Comparison of ENCODE assay signal across 19 cellular contexts in the genomic region with DNA sequence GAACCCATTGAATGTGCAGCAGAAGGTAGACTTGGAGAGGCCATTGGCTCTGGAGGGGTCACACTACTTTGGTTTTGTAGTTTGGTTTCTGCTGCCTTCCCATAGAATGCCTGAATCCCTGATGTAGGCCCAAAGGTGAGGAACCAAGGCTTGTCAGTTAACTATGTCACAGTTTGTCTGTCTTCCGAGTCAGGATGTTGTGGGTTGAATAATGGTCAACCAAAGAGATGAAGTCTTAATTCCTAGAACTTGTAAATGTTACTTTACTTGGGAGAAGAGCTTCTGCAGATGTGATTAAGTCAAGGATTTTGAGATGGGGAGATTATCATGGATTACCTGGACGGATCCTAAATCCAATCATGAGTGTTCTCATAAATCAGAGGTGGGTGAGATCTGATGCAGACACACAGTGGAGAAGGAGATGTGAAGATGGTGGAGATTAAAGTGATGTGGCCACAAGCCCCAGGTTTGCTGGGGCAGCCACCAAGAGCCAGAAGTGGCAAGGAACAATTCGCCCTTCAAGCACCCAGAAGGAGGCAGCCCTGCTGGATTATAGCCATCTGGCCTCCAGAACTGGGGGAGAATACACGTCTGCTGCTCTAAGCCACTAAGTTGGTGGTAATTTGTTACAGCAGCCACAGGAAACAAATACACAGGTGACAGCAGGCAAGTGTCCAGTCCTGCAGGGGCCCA. TPM values are rescaled to one million over a fixed set of nuclear protein-coding genes. Genes with fewer than 3 reads are reported as not detected.
DNase-seq lines count a peak whose midpoint lies in the region; ATAC-seq, FAIRE-seq and TF ChIP-seq lines count a peak whose summit lies in the region.
"Had no signal": no experiment of that assay in that cellular context is flagged by ENCODE, and none has a peak within 500 bp of the region (broad histone marks: within the 10 kb centered on the region; RNA-seq: fewer than 3 reads in every experiment).

No MANE protein-coding gene starts in this region.

- TF ChIP-seq POLR2A in GM12891 (IDR thresholded peaks at IDR 0.05; ENCODE audit: low read depth, low read length): no peak

- peak overlapping the region; percentile 39 for H3K4me3 Mint-ChIP-seq in activated T-helper 1 cell treated with anti-CD3 and anti-CD28 coated beads, Interleukin-12 subunit alpha, Interleukin-12 subunit beta, Interleukin-2, Interleukin-4 antibody, amounts not matched to agents 30 ng/mL and 10 ng/mL and 1 ng/mL, durations not matched to agents 14 hours and 24 hours and 36 hours

- intact Hi-C loops in activated T-helper 1 cell treated with anti-CD3 and anti-CD28 coated beads, Interleukin-12 subunit alpha, Interleukin-12 subunit beta, Interleukin-2, Interleukin-4 antibody, amounts not matched to agents 30 ng/mL and 10 ng/mL and 1 ng/mL, durations not matched to agents 14 hours and 24 hours and 36 hours (cut with micrococcal nuclease): no loop called here

- FAIRE-seq in GM12891 (lab: Jason Lieb, UNC) (peak; percentile 51), RCC 7860 (lab: Jason Lieb, UNC) (no peak)

- DNase-seq in GM12891 (ENCODE audit: insufficient read length, low spot score) (no peak), inferior parietal cortex (ENCODE audit: extremely low spot score) (no peak), RCC 7860 (ENCODE audit: low spot score) (no peak)
- no peak for DNase-seq in activated T-helper 1 cell treated with anti-CD3 and anti-CD28 coated beads, Interleukin-12 subunit alpha, Interleukin-12 subunit beta, Interleukin-2, Interleukin-4 antibody, amounts not matched to agents 30 ng/mL and 10 ng/mL and 1 ng/mL, durations not matched to agents 14 hours and 24 hours and 36 hours (ENCODE audit: low spot score)
- DNase-seq: activated CD8-positive, alpha-beta memory T cell treated with anti-CD3 and anti-CD28 coated beads, Interleukin-2, amount 50 U/mL, for 4 hours; amniotic stem cell; cerebellar nuclear complex; islet precursor cell; KBM-7; NCI-H1417; NCI-H345; OCI-M1; right cardiac atrium; stimulated activated CD4-positive, alpha-beta T cell treated with anti-CD3 and anti-CD28 coated beads, Interleukin-2, amount 100 ng/mL, for 48 hours; upper lobe of left lung had no signal

- H3K27ac Mint-ChIP-seq in activated T-helper 1 cell treated with anti-CD3 and anti-CD28 coated beads, Interleukin-12 subunit alpha, Interleukin-12 subunit beta, Interleukin-2, Interleukin-4 antibody, amounts not matched to agents 30 ng/mL and 10 ng/mL and 1 ng/mL, durations not matched to agents 14 hours and 24 hours and 36 hours: peak overlapping the region; percentile 75

- no peaks in the 10 kb centered on the region for H3K27me3 Mint-ChIP-seq in activated T-helper 1 cell treated with anti-CD3 and anti-CD28 coated beads, Interleukin-12 subunit alpha, Interleukin-12 subunit beta, Interleukin-2, Interleukin-4 antibody, amounts not matched to agents 30 ng/mL and 10 ng/mL and 1 ng/mL, durations not matched to agents 14 hours and 24 hours and 36 hours (ENCODE audit: insufficient read depth)

- no peaks in the 10 kb centered on the region for H3K9me3 Mint-ChIP-seq in activated T-helper 1 cell treated with anti-CD3 and anti-CD28 coated beads, Interleukin-12 subunit alpha, Interleukin-12 subunit beta, Interleukin-2, Interleukin-4 antibody, amounts not matched to agents 30 ng/mL and 10 ng/mL and 1 ng/mL, durations not matched to agents 14 hours and 24 hours and 36 hours

- H3K36me3 Mint-ChIP-seq in activated T-helper 1 cell treated with anti-CD3 and anti-CD28 coated beads, Interleukin-12 subunit alpha, Interleukin-12 subunit beta, Interleukin-2, Interleukin-4 antibody, amounts not matched to agents 30 ng/mL and 10 ng/mL and 1 ng/mL, durations not matched to agents 14 hours and 24 hours and 36 hours (ENCODE audit: low read depth): peaks cover 8% of the 10 kb centered on the region

- peaks cover 78% of the 10 kb centered on the region for H3K4me1 Mint-ChIP-seq in activated T-helper 1 cell treated with anti-CD3 and anti-CD28 coated beads, Interleukin-12 subunit alpha, Interleukin-12 subunit beta, Interleukin-2, Interleukin-4 antibody, amounts not matched to agents 30 ng/mL and 10 ng/mL and 1 ng/mL, durations not matched to agents 14 hours and 24 hours and 36 hours (ENCODE audit: low read depth)

- ATAC-seq in GM19351 (IDR thresholded peaks at IDR 0.05; ENCODE audit: unreplicated experiment): peak; percentile 7
- ATAC-seq in HG02798 (IDR thresholded peaks at IDR 0.05; ENCODE audit: poor library complexity, unreplicated experiment): peak; percentile 5
- no peak for ATAC-seq in HG03045 (IDR thresholded peaks at IDR 0.05; ENCODE audit: unreplicated experiment)
- ATAC-seq: right cardiac atrium had no signal

TF ChIP-seq in GM12891, 5 proteins besides CTCF, POLR2A, EP300 and RAD21:
- TF ChIP-seq PAX5 (IDR thresholded peaks at IDR 0.05; ENCODE audit: insufficient read depth, low read length, severe bottlenecking) (no peak), POU2F2 (IDR thresholded peaks at IDR 0.05; ENCODE audit: low read depth, low read length) (no peak), POLR2AphosphoS5 (IDR thresholded peaks at IDR 0.05; ENCODE audit: low read depth, low read length) (no peak), TAF1 (IDR thresholded peaks at IDR 0.05; ENCODE audit: low read depth, low read length) (no peak), SPI1 (IDR thresholded peaks at IDR 0.05; ENCODE audit: low read depth, low read length) (no peak)

RNA-seq across cellular contexts. Expression of gene CCR8, which starts 2.3 kb away (rescaled TPM):
- 4.6 TPM for polyA plus RNA-seq in GM12891 (2012; ENCODE audit: low read depth, missing spikeins)
- total RNA-seq in activated T-helper 1 cell treated with anti-CD3 and anti-CD28 coated beads, Interleukin-12 subunit alpha, Interleukin-12 subunit beta, Interleukin-2, Interleukin-4 antibody, amounts not matched to agents 30 ng/mL and 10 ng/mL and 1 ng/mL, durations not matched to agents 14 hours and 24 hours and 36 hours: 7.1 and 8.9 TPM in 2 replicates
- total RNA-seq: glomerular endothelial cell, right cardiac atrium, upper lobe of left lung had no signal
- polyA plus RNA-seq: right cardiac atrium had no signal

RNA-seq across cellular contexts. Expression of gene CX3CR1, which starts 47.4 kb away (rescaled TPM):
- polyA plus RNA-seq in GM12891 (2012; ENCODE audit: low read depth, missing spikeins): 0.10 TPM
- 0.44 and 0.64 TPM in 2 replicates for total RNA-seq in activated T-helper 1 cell treated with anti-CD3 and anti-CD28 coated beads, Interleukin-12 subunit alpha, Interleukin-12 subunit beta, Interleukin-2, Interleukin-4 antibody, amounts not matched to agents 30 ng/mL and 10 ng/mL and 1 ng/mL, durations not matched to agents 14 hours and 24 hours and 36 hours
- total RNA-seq: glomerular endothelial cell had no signal

RNA-seq across cellular contexts. Expression of gene SLC25A38, which starts 56.0 kb away (rescaled TPM):
- polyA plus RNA-seq in GM12891 (2012; ENCODE audit: low read depth, missing spikeins): 28.4 TPM
- total RNA-seq in activated T-helper 1 cell treated with anti-CD3 and anti-CD28 coated beads, Interleukin-12 subunit alpha, Interleukin-12 subunit beta, Interleukin-2, Interleukin-4 antibody, amounts not matched to agents 30 ng/mL and 10 ng/mL and 1 ng/mL, durations not matched to agents 14 hours and 24 hours and 36 hours: 40.0 and 43.1 TPM in 2 replicates
